1 cellular context compared by ENCODE assay signal in the genomic region with DNA sequence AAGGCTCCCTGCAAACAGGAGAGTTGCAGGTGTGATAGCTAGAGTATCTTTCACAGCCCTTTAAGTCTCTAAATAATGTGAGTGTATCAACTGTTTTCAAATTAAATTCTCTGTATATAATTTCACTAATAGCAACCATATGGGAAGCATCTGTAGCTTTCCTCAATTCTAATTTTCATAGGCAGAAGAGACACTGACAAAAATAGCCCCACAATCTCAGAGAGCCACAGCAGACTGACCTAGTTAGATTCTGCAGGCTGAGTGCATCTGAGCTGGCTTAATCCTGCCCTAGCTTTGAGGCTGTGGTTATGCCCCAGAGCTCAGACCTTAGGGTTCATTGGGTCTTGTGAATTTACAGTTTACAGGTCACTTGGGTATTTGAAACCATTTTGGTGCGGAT.
TF ChIP-seq lines count a peak whose summit lies in the region.

No MANE protein-coding gene starts in this region.

TF ChIP-seq in GM23338, 12 proteins besides CTCF, POLR2A, EP300 and RAD21 (continued from another document):
- TF ChIP-seq, protein P1, sequence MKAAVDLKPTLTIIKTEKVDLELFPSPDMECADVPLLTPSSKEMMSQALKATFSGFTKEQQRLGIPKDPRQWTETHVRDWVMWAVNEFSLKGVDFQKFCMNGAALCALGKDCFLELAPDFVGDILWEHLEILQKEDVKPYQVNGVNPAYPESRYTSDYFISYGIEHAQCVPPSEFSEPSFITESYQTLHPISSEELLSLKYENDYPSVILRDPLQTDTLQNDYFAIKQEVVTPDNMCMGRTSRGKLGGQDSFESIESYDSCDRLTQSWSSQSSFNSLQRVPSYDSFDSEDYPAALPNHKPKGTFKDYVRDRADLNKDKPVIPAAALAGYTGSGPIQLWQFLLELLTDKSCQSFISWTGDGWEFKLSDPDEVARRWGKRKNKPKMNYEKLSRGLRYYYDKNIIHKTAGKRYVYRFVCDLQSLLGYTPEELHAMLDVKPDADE (IDR thresholded peaks at IDR 0.05) = no peak
- no peak for TF ChIP-seq STAT1 (IDR thresholded peaks at IDR 0.05; ENCODE audit: unreplicated experiment)
- no peak for TF ChIP-seq ZNF331 (CRISPR knock-in tag; IDR thresholded peaks at IDR 0.05; ENCODE audit: low read depth)
- no peak for TF ChIP-seq ZNF114 (CRISPR knock-in tag; IDR thresholded peaks at IDR 0.05)
